In genomic region chr1:45490623-45491463, GRCh38 we compare ENCODE assay signal across 9 cellular contexts. TPM values are rescaled to one million over a fixed set of nuclear protein-coding genes. Genes with fewer than 3 reads are reported as not detected.
DNase-seq lines count a peak whose midpoint lies in the region; ATAC-seq and TF ChIP-seq lines count a peak whose summit lies in the region.
"Had no signal": no experiment of that assay in that cellular context is flagged by ENCODE, and none has a peak within 500 bp of the region (broad histone marks: within the 10 kb centered on the region; RNA-seq: fewer than 3 reads in every experiment).

A gene with protein sequence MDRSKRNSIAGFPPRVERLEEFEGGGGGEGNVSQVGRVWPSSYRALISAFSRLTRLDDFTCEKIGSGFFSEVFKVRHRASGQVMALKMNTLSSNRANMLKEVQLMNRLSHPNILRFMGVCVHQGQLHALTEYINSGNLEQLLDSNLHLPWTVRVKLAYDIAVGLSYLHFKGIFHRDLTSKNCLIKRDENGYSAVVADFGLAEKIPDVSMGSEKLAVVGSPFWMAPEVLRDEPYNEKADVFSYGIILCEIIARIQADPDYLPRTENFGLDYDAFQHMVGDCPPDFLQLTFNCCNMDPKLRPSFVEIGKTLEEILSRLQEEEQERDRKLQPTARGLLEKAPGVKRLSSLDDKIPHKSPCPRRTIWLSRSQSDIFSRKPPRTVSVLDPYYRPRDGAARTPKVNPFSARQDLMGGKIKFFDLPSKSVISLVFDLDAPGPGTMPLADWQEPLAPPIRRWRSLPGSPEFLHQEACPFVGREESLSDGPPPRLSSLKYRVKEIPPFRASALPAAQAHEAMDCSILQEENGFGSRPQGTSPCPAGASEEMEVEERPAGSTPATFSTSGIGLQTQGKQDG (minus strand): TSS chr1:45491163. CDS start chr1:45457785, 33,378 bp downstream.

- H3K36me3 Mint-ChIP-seq in immature natural killer cell: peaks cover 0 to 8% (median 6%) of the 10 kb centered on the region in 3 donors

- no peaks in the 10 kb centered on the region for H3K79me2 ChIP-seq in smooth muscle cell (ENCODE audit: low read depth)

- H3K4me1 Mint-ChIP-seq in immature natural killer cell: peaks cover 5% of the 10 kb centered on the region in 2 donors

- H2AFZ ChIP-seq in smooth muscle cell (ENCODE audit: low read depth): peak within 1 kb of the TSS; percentile 93

- TF ChIP-seq CTCF in AG09309 (IDR thresholded peaks at IDR 0.05; ENCODE audit: control insufficient read depth, insufficient read depth, low read depth, low read length, missing control alignments) (no peak), WERI-Rb-1 (IDR thresholded peaks at IDR 0.05; ENCODE audit: low read depth, low read length) (no peak), smooth muscle cell (IDR thresholded peaks at IDR 0.05; ENCODE audit: borderline replicate concordance, insufficient read depth, poor library complexity, severe bottlenecking) (no peak)

- H3K9me3 Mint-ChIP-seq in immature natural killer cell: no peaks in the 10 kb centered on the region
- H3K9me3 Mint-ChIP-seq: T-helper 1 cell treated with Interleukin-12 subunit alpha and Interleukin-12 subunit beta and Interleukin-4 antibody, amounts not matched to agents 30 μg/mL and 1 μg/mL, for 36 hours had no signal

- no peak within 1 kb of the TSS for H3K27ac Mint-ChIP-seq in immature natural killer cell
- H3K27ac Mint-ChIP-seq: T-helper 1 cell treated with Interleukin-12 subunit alpha and Interleukin-12 subunit beta and Interleukin-4 antibody, amounts not matched to agents 30 μg/mL and 1 μg/mL, for 36 hours had no signal

- WGBS in smooth muscle cell (ENCODE audit: low lambda C conversion rate): under 1% methylated on average over 63 of the region's 64 CpGs

- H4K20me1 ChIP-seq in smooth muscle cell (ENCODE audit: low read depth): no peaks in the 10 kb centered on the region

- H3K4me2 ChIP-seq in smooth muscle cell: peak within 1 kb of the TSS; percentile 97

- peak within 1 kb of the TSS; percentile 65 for H3K9ac ChIP-seq in smooth muscle cell (ENCODE audit: low read depth)

- no peaks in the 10 kb centered on the region for H3K9me3 ChIP-seq in WERI-Rb-1 (ENCODE audit: severe bottlenecking)
- no peaks in the 10 kb centered on the region for H3K9me3 ChIP-seq in smooth muscle cell (replicated peaks; ENCODE audit: low read depth)

- no peak within 1 kb of the TSS for H3K4me3 Mint-ChIP-seq in immature natural killer cell
- H3K4me3 Mint-ChIP-seq: T-helper 1 cell treated with Interleukin-12 subunit alpha and Interleukin-12 subunit beta and Interleukin-4 antibody, amounts not matched to agents 30 μg/mL and 1 μg/mL, for 36 hours had no signal

- H3K27me3 ChIP-seq in WERI-Rb-1 (ENCODE audit: insufficient read depth, low read depth, severe bottlenecking) (no peaks in the 10 kb centered on the region), smooth muscle cell (ENCODE audit: low read depth) (peaks cover 8% of the 10 kb centered on the region)

- ATAC-seq in GM18909 (IDR thresholded peaks at IDR 0.05; ENCODE audit: poor library complexity, unreplicated experiment) (peak; percentile 88), HG03139 (IDR thresholded peaks at IDR 0.05; ENCODE audit: unreplicated experiment) (peak; percentile 79)

- DNase-seq in AG09309 (ENCODE audit: low read depth): peak; percentile 97
- DNase-seq in NCI-H2196 (lab: John Stamatoyannopoulos, UW; ENCODE audit: unreplicated experiment): peak; percentile 99
- DNase-seq in WERI-Rb-1: peak; percentile 79
- DNase-seq in caudate nucleus (lab: John Stamatoyannopoulos, UW): peak; percentile 55 to 100 (median 98)
- DNase-seq in immature natural killer cell: peak; percentile 98 to 99 (median 98)
- peak; percentile 83 for DNase-seq in smooth muscle cell (lab: John Stamatoyannopoulos, UW; ENCODE audit: unreplicated experiment)

- H3F3A ChIP-seq in smooth muscle cell (ENCODE audit: low read depth): no peaks in the 10 kb centered on the region

- peaks cover 11% of the 10 kb centered on the region for H3K4me1 ChIP-seq in smooth muscle cell (ENCODE audit: low read depth)

- H3K36me3 ChIP-seq in WERI-Rb-1 (no peaks in the 10 kb centered on the region), smooth muscle cell (ENCODE audit: low read depth) (no peaks in the 10 kb centered on the region)

- peaks cover 0 to 1% (median 0%) of the 10 kb centered on the region in 3 donors for H3K27me3 Mint-ChIP-seq in immature natural killer cell (ENCODE audit: low read depth in 3 of 3)

- H3K27ac ChIP-seq in WERI-Rb-1 (no peak within 1 kb of the TSS), caudate nucleus (ENCODE audit: low read depth, low read length) (peak within 1 kb of the TSS; percentile 80), smooth muscle cell (ENCODE audit: low read depth) (no peak within 1 kb of the TSS)

- H3K4me3 ChIP-seq in AG09309 (ENCODE audit: control insufficient read depth, low read depth, low read length): peak within 1 kb of the TSS; percentile 73
- peak within 1 kb of the TSS; percentile 43 for H3K4me3 ChIP-seq in WERI-Rb-1 (ENCODE audit: low read depth, low read length)
- H3K4me3 ChIP-seq in smooth muscle cell: peak within 1 kb of the TSS; percentile 76

RNA-seq across cellular contexts. Expression of the gene that starts here (rescaled TPM):
- polyA plus RNA-seq in immature natural killer cell (1 to 10 TPM in 2 of 3 donors, not detected in 1; 1.8 to 3.3 TPM), smooth muscle cell (1.3 and 2.3 TPM in 2 replicates)
- 3.4 and 4.3 TPM in 2 replicates for total RNA-seq in smooth muscle cell
